ENCODE assay signal across 3 cellular contexts in genomic region chr2:18632699-18633098, GRCh38. TPM values are rescaled to one million over a fixed set of nuclear protein-coding genes. Genes with fewer than 3 reads are reported as not detected.
"Had no signal": no experiment of that assay in that cellular context is flagged by ENCODE, and none has a peak within 500 bp of the region (broad histone marks: within the 10 kb centered on the region; RNA-seq: fewer than 3 reads in every experiment).

No MANE protein-coding gene starts in this region.

RNA-seq across cellular contexts. Expression of gene NT5C1B, which starts 43.3 kb away (rescaled TPM):
- total RNA-seq: HT-29, HT1080, IMR-90 had no signal
- polyA plus RNA-seq: IMR-90 had no signal
